Comparison of ENCODE assay signal across 15 cellular contexts in genomic region chr12:9341260-9341585, GRCh38.
A peak's percentile ranks its signal among the peaks of the same experiment; 100 is the strongest.
DNase-seq lines count a peak whose midpoint lies in the region; ATAC-seq and TF ChIP-seq lines count a peak whose summit lies in the region.
"Had no signal": no experiment of that assay in that cellular context is flagged by ENCODE, and none has a peak within 500 bp of the region (broad histone marks: within the 10 kb centered on the region; RNA-seq: fewer than 3 reads in every experiment).

No MANE protein-coding gene starts in this region.

- peaks cover 5% of the 10 kb centered on the region for H3K36me3 Mint-ChIP-seq in activated naive CD8-positive, alpha-beta T cell
- peaks cover 17% of the 10 kb centered on the region for H3K36me3 Mint-ChIP-seq in activated naive CD8-positive, alpha-beta T cell treated with anti-CD3 and anti-CD28 coated beads for 36 hours
- H3K36me3 Mint-ChIP-seq in T-helper 2 cell treated with Interferon-gamma antibody and Interleukin-4, amounts not matched to agents 5 μg/mL and 100 μg/mL, for 36 hours (ENCODE audit: low read depth), result no peaks in the 10 kb centered on the region

- no peak overlapping the region for H3K4me3 ChIP-seq in mucosa of descending colon
- H3K4me3 ChIP-seq: GM23338, PC-9 had no signal

- H3K9me3 Mint-ChIP-seq in activated naive CD8-positive, alpha-beta T cell (ENCODE audit: low read depth), result peaks cover 6% of the 10 kb centered on the region
- peaks cover 6% of the 10 kb centered on the region for H3K9me3 Mint-ChIP-seq in activated naive CD8-positive, alpha-beta T cell treated with anti-CD3 and anti-CD28 coated beads for 36 hours
- H3K9me3 Mint-ChIP-seq in T-helper 2 cell treated with Interferon-gamma antibody and Interleukin-4, amounts not matched to agents 5 μg/mL and 100 μg/mL, for 36 hours, result peaks cover 9% of the 10 kb centered on the region
- H3K9me3 Mint-ChIP-seq in stimulated activated naive CD8-positive, alpha-beta T cell treated with anti-CD3 and anti-CD28 coated beads, Interleukin-15, amount 100 ng/mL, for 72 hours, result peaks cover 0 to 6% of the 10 kb centered on the region in 2 donors

- H3K27ac Mint-ChIP-seq in activated naive CD8-positive, alpha-beta T cell, result peak overlapping the region; percentile 69
- no peak overlapping the region for H3K27ac Mint-ChIP-seq in activated naive CD8-positive, alpha-beta T cell treated with anti-CD3 and anti-CD28 coated beads for 36 hours
- peak overlapping the region; percentile 79 for H3K27ac Mint-ChIP-seq in T-helper 2 cell treated with Interferon-gamma antibody and Interleukin-4, amounts not matched to agents 5 μg/mL and 100 μg/mL, for 36 hours
- H3K27ac Mint-ChIP-seq in stimulated activated naive CD8-positive, alpha-beta T cell treated with anti-CD3 and anti-CD28 coated beads, Interleukin-15, amount 100 ng/mL, for 72 hours, result no peak overlapping the region
- H3K27ac Mint-ChIP-seq: GM23338 had no signal

- ATAC-seq in mucosa of descending colon, result peak; percentile 23
- peak; percentile 83 for ATAC-seq in stimulated activated naive CD8-positive, alpha-beta T cell treated with anti-CD3 and anti-CD28 coated beads, Interleukin-15, amount 100 ng/mL, for 72 hours
- ATAC-seq in HG02885 (IDR thresholded peaks at IDR 0.05; ENCODE audit: poor library complexity, unreplicated experiment), result no peak
- ATAC-seq: GM23338 had no signal

- H3K27me3 Mint-ChIP-seq in activated naive CD8-positive, alpha-beta T cell, result no peaks in the 10 kb centered on the region
- H3K27me3 Mint-ChIP-seq in activated naive CD8-positive, alpha-beta T cell treated with anti-CD3 and anti-CD28 coated beads for 36 hours, result no peaks in the 10 kb centered on the region
- peaks cover 15% of the 10 kb centered on the region for H3K27me3 Mint-ChIP-seq in T-helper 2 cell treated with Interferon-gamma antibody and Interleukin-4, amounts not matched to agents 5 μg/mL and 100 μg/mL, for 36 hours (ENCODE audit: low read depth)
- H3K27me3 Mint-ChIP-seq in stimulated activated naive CD8-positive, alpha-beta T cell treated with anti-CD3 and anti-CD28 coated beads, Interleukin-15, amount 100 ng/mL, for 72 hours, result no peaks in the 10 kb centered on the region

- H3K4me1 Mint-ChIP-seq in activated naive CD8-positive, alpha-beta T cell (ENCODE audit: low read depth), result peaks cover 50% of the 10 kb centered on the region
- peaks cover 26% of the 10 kb centered on the region for H3K4me1 Mint-ChIP-seq in activated naive CD8-positive, alpha-beta T cell treated with anti-CD3 and anti-CD28 coated beads for 36 hours
- H3K4me1 Mint-ChIP-seq in T-helper 2 cell treated with Interferon-gamma antibody and Interleukin-4, amounts not matched to agents 5 μg/mL and 100 μg/mL, for 36 hours (ENCODE audit: low read depth), result peaks cover 20% of the 10 kb centered on the region
- peaks cover 26% of the 10 kb centered on the region for H3K4me1 Mint-ChIP-seq in stimulated activated naive CD8-positive, alpha-beta T cell treated with anti-CD3 and anti-CD28 coated beads, Interleukin-15, amount 100 ng/mL, for 72 hours
- H3K4me1 Mint-ChIP-seq: GM23338 had no signal

- TF ChIP-seq CTCF in mucosa of descending colon (IDR thresholded peaks at IDR 0.05), result no peak

- no peaks in the 10 kb centered on the region for H3K36me3 ChIP-seq in mucosa of descending colon (ENCODE audit: low read depth)
- H3K36me3 ChIP-seq: BE2C had no signal

- peaks cover 4% of the 10 kb centered on the region for H3K9me3 ChIP-seq in mucosa of descending colon
- H3K9me3 ChIP-seq: BE2C had no signal

- DNase-seq in activated naive CD8-positive, alpha-beta T cell treated with anti-CD3 and anti-CD28 coated beads for 36 hours, result no peak
- DNase-seq in T-helper 2 cell treated with Interferon-gamma antibody and Interleukin-4, amounts not matched to agents 5 μg/mL and 100 μg/mL, for 36 hours (ENCODE audit: low spot score), result no peak
- DNase-seq in mucosa of descending colon (no peak), NCI-H1417 treated with DMSO at 0.1 percent for 48 hours (lab: John Stamatoyannopoulos, UW) (no peak)
- no peak for DNase-seq in stimulated activated naive CD8-positive, alpha-beta T cell treated with anti-CD3 and anti-CD28 coated beads, Interleukin-15, amount 100 ng/mL, for 72 hours
- DNase-seq: BE2C, DMS 273 treated with DMSO at 0.1 percent for 48 hours, KBM-7, NCI-H1092, NCI-H187, NCI-H446, PC-9 had no signal

- H3K4me3 Mint-ChIP-seq in activated naive CD8-positive, alpha-beta T cell, result peak overlapping the region; percentile 4
- H3K4me3 Mint-ChIP-seq in activated naive CD8-positive, alpha-beta T cell treated with anti-CD3 and anti-CD28 coated beads for 36 hours, result no peak overlapping the region
- H3K4me3 Mint-ChIP-seq in T-helper 2 cell treated with Interferon-gamma antibody and Interleukin-4, amounts not matched to agents 5 μg/mL and 100 μg/mL, for 36 hours, result peak overlapping the region; percentile 41
- H3K4me3 Mint-ChIP-seq in stimulated activated naive CD8-positive, alpha-beta T cell treated with anti-CD3 and anti-CD28 coated beads, Interleukin-15, amount 100 ng/mL, for 72 hours, result no peak overlapping the region
- H3K4me3 Mint-ChIP-seq: GM23338 had no signal

- intact Hi-C loops in mucosa of descending colon (cut with DNase I, micrococcal nuclease), result no loop called here

- no peaks in the 10 kb centered on the region for H3K4me1 ChIP-seq in mucosa of descending colon (ENCODE audit: low read depth)
- H3K4me1 ChIP-seq: BE2C had no signal

Comparison
In these comparisons a context has a peak if more than half of its experiments do, and no peak if none do; other contexts are left out.
1. H3K27ac Mint-ChIP-seq: peak in activated naive CD8-positive, alpha-beta T cell (single experiment) and T-helper 2 cell treated with Interferon-gamma antibody and Interleukin-4, amounts not matched to agents 5 μg/mL and 100 μg/mL, for 36 hours (single experiment); none in activated naive CD8-positive, alpha-beta T cell treated with anti-CD3 and anti-CD28 coated beads for 36 hours (single experiment) and stimulated activated naive CD8-positive, alpha-beta T cell treated with anti-CD3 and anti-CD28 coated beads, Interleukin-15, amount 100 ng/mL, for 72 hours (0 of 2).
2. H3K4me3 Mint-ChIP-seq: peak in activated naive CD8-positive, alpha-beta T cell (single experiment) and T-helper 2 cell treated with Interferon-gamma antibody and Interleukin-4, amounts not matched to agents 5 μg/mL and 100 μg/mL, for 36 hours (single experiment); none in activated naive CD8-positive, alpha-beta T cell treated with anti-CD3 and anti-CD28 coated beads for 36 hours (single experiment) and stimulated activated naive CD8-positive, alpha-beta T cell treated with anti-CD3 and anti-CD28 coated beads, Interleukin-15, amount 100 ng/mL, for 72 hours (0 of 2).